ENCODE assay signal across 16 cellular contexts in the genomic region with DNA sequence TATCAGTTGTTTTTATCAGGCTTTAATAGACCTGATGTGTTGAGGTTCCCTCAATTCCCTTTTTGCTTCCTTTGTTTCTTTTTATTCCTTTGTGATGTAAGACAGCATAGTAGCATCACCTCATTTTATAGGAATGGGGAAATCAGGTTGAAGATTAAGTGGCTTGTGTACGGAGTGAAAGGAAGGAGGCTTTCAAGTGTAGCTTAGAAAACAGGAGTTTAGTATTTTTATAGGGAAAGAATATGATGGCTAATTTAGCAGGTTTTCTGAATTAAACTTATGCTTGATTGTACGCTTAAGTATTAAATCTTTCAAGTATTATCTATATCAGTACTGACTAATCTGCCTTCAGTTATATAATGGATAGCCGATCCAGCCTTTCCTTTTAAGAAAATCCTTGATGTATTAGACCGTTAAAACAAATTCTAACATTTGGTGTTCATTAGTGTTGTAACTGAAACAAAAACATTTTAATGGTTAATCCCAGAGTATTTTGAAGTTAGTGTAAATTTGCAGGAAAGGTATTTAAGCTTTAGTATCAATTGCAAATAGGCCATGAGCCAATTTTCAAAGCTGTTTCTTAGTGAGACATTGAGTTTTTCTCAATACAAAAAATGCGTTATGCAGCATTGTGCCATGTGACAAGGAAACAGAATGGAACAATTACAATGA. TPM values are rescaled to one million over a fixed set of nuclear protein-coding genes. Genes with fewer than 3 reads are reported as not detected.
DNase-seq lines count a peak whose midpoint lies in the region; ATAC-seq, FAIRE-seq and TF ChIP-seq lines count a peak whose summit lies in the region.
"Had no signal": no experiment of that assay in that cellular context is flagged by ENCODE, and none has a peak within 500 bp of the region (broad histone marks: within the 10 kb centered on the region; RNA-seq: fewer than 3 reads in every experiment).

No MANE protein-coding gene starts in this region.

- no peaks in the 10 kb centered on the region for H3K9me3 ChIP-seq in GM23248 (ENCODE audit: low read depth)
- no peaks in the 10 kb centered on the region for H3K9me3 ChIP-seq in pancreas
- H3K9me3 ChIP-seq: mucosa of descending colon had no signal

- H3K4me3 Mint-ChIP-seq in activated CD8-positive, alpha-beta T cell treated with anti-CD3 and anti-CD28 coated beads for 36 hours = no peak overlapping the region
- H3K4me3 Mint-ChIP-seq: activated naive CD8-positive, alpha-beta T cell had no signal

- H3K36me3 ChIP-seq in GM23248 (ENCODE audit: low read depth) (no peaks in the 10 kb centered on the region), pancreas (no peaks in the 10 kb centered on the region)
- H3K36me3 ChIP-seq: BLaER1 treated with 17β-estradiol and CSF1 and Interleukin-3, amounts not matched to agents 10 nM and 100 nM had no signal

- H3K9me3 Mint-ChIP-seq in activated CD8-positive, alpha-beta T cell treated with anti-CD3 and anti-CD28 coated beads for 36 hours = no peaks in the 10 kb centered on the region

- 39 to 42% methylated on average over 5 of the region's 5 CpGs for WGBS in GM23248 (ENCODE audit: low coverage in 1 of 2, low lambda C conversion rate in 2 of 2, missing lambda C conversion rate in 2 of 2), 2 experiments
- 14 to 18% methylated on average over 5 of the region's 5 CpGs for WGBS in pancreas, 2 donors
- 64 to 74% methylated on average over 5 of the region's 5 CpGs for WGBS in lower leg skin, 2 donors

- peak; percentile 54 for FAIRE-seq in pancreas (lab: Jason Lieb, UNC)
- FAIRE-seq: GM12878 had no signal

- H3K4me1 Mint-ChIP-seq in activated CD8-positive, alpha-beta T cell treated with anti-CD3 and anti-CD28 coated beads for 36 hours (ENCODE audit: low read depth) = no peaks in the 10 kb centered on the region

- no peaks in the 10 kb centered on the region for H3K27me3 Mint-ChIP-seq in activated CD8-positive, alpha-beta T cell treated with anti-CD3 and anti-CD28 coated beads for 36 hours
- H3K27me3 Mint-ChIP-seq: activated naive CD8-positive, alpha-beta T cell had no signal

- H3K27ac Mint-ChIP-seq in activated CD8-positive, alpha-beta T cell treated with anti-CD3 and anti-CD28 coated beads for 36 hours = no peak overlapping the region
- H3K27ac Mint-ChIP-seq: activated naive CD8-positive, alpha-beta T cell had no signal

- H3K4me2 ChIP-seq in GM23248 (ENCODE audit: unreplicated experiment) = peak overlapping the region; percentile 28
- H3K4me2 ChIP-seq: BLaER1 treated with 17β-estradiol and CSF1 and Interleukin-3, amounts not matched to agents 10 nM and 100 nM had no signal

- H3K4me3 ChIP-seq in GM23248 (peak overlapping the region; percentile 18; the same call in 1 of the 2 replicates), pancreas (peak overlapping the region in 1 of 4 donors; percentile 1), lower leg skin (ENCODE audit: low read depth, poor library complexity, severe bottlenecking) (no peak overlapping the region)
- H3K4me3 ChIP-seq: BLaER1 treated with 17β-estradiol and CSF1 and Interleukin-3, amounts not matched to agents 10 nM and 100 nM; GM12878; mucosa of descending colon had no signal

- no peak overlapping the region for H3K9ac ChIP-seq in GM23248
- H3K9ac ChIP-seq: BLaER1 treated with 17β-estradiol and CSF1 and Interleukin-3, amounts not matched to agents 10 nM and 100 nM; parathyroid adenoma had no signal

- TF ChIP-seq CTCF in pancreas (IDR thresholded peaks at IDR 0.05) (no peak), lower leg skin (IDR thresholded peaks at IDR 0.05) (no peak)
- no peak for TF ChIP-seq CTCF in activated CD8-positive, alpha-beta T cell treated with anti-CD3 and anti-CD28 coated beads for 36 hours (IDR thresholded peaks at IDR 0.05)

- peak overlapping the region; percentile 44 for H2AFZ ChIP-seq in GM23248
- H2AFZ ChIP-seq: parathyroid adenoma had no signal

- ATAC-seq in pancreas = peak; percentile 84 to 90 (median 86)
- ATAC-seq in HG02623 (IDR thresholded peaks at IDR 0.05; ENCODE audit: unreplicated experiment) = no peak
- no peak for ATAC-seq in activated CD8-positive, alpha-beta T cell treated with anti-CD3 and anti-CD28 coated beads for 36 hours
- ATAC-seq: GM12878, mucosa of descending colon had no signal

- peak; percentile 28 for DNase-seq in GM23248
- peak; percentile 76 for DNase-seq in amniotic epithelial cell (ENCODE audit: low read depth)
- peak; percentile 69 for DNase-seq in glomerular visceral epithelial cell (ENCODE audit: extremely low spot score)
- no peak for DNase-seq in pancreas
- no peak for DNase-seq in NAMALWA (ENCODE audit: low spot score)
- DNase-seq in lower leg skin (ENCODE audit: low spot score in 2 of 2) = no peak
- DNase-seq in activated CD8-positive, alpha-beta T cell treated with anti-CD3 and anti-CD28 coated beads for 36 hours = no peak
- DNase-seq: mucosa of descending colon; stimulated activated CD4-positive, alpha-beta T cell treated with anti-CD3 and anti-CD28 coated beads, Interleukin-15, amount 100 ng/mL, for 24 hours; substantia nigra had no signal

- H3F3A ChIP-seq in GM23248 (ENCODE audit: insufficient read depth) = no peaks in the 10 kb centered on the region

- intact Hi-C loops in pancreas (cut with DNase I) = no loop called here
- intact Hi-C loops in lower leg skin (cut with DNase I; ENCODE audit: low total_unique reads) = no loop called here
- intact Hi-C loops in activated CD8-positive, alpha-beta T cell treated with anti-CD3 and anti-CD28 coated beads for 36 hours (cut with micrococcal nuclease) = no loop called here

- no peaks in the 10 kb centered on the region for H3K36me3 Mint-ChIP-seq in activated CD8-positive, alpha-beta T cell treated with anti-CD3 and anti-CD28 coated beads for 36 hours (ENCODE audit: low read depth)
- H3K36me3 Mint-ChIP-seq: activated naive CD8-positive, alpha-beta T cell had no signal

- CTCF ChIA-PET in activated CD8-positive, alpha-beta T cell treated with anti-CD3 and anti-CD28 coated beads for 36 hours (lab: Charles Lee) = no interaction called here

- H3K27me3 ChIP-seq in GM23248 (replicated peaks; ENCODE audit: insufficient read depth) = no peaks in the 10 kb centered on the region
- H3K27me3 ChIP-seq in pancreas = no peaks in the 10 kb centered on the region
- H3K27me3 ChIP-seq: BLaER1 treated with 17β-estradiol and CSF1 and Interleukin-3, amounts not matched to agents 10 nM and 100 nM had no signal

- TF ChIP-seq POLR2A in lower leg skin (IDR thresholded peaks at IDR 0.05) = no peak

- POLR2A ChIA-PET in activated CD8-positive, alpha-beta T cell treated with anti-CD3 and anti-CD28 coated beads for 36 hours (lab: Charles Lee) = no interaction called here

- no peaks in the 10 kb centered on the region for H4K20me1 ChIP-seq in GM23248 (ENCODE audit: insufficient read depth)

- no peaks in the 10 kb centered on the region for H3K9me2 ChIP-seq in GM23248 (ENCODE audit: insufficient read depth)

- no peak overlapping the region for H3K27ac ChIP-seq in GM23248
- peak overlapping the region in 3 of 4 donors; percentile 18 to 80 (median 76) for H3K27ac ChIP-seq in pancreas
- H3K27ac ChIP-seq: BLaER1 treated with 17β-estradiol and CSF1 and Interleukin-3, amounts not matched to agents 10 nM and 100 nM; epithelial cell of prostate; parathyroid adenoma had no signal

- in situ Hi-C loops in GM23248 (cut with MboI) = no loop called here

- H3K4me1 ChIP-seq in GM23248 (ENCODE audit: insufficient read depth) (0 out of 2 replicates have a peak, but pooled peaks cover 9% of the 10 kb centered on the region), pancreas (peaks cover 0 to 25% (median 23%) of the 10 kb centered on the region in 3 donors)
- H3K4me1 ChIP-seq: BLaER1 treated with 17β-estradiol and CSF1 and Interleukin-3, amounts not matched to agents 10 nM and 100 nM; parathyroid adenoma had no signal

- no peaks in the 10 kb centered on the region for H3K79me2 ChIP-seq in GM23248 (ENCODE audit: insufficient read depth)

RNA-seq across cellular contexts. Expression of a gene that starts 29.4 kb away (rescaled TPM):
- 1.5 and 2.6 TPM in 2 replicates for total RNA-seq in GM23248 (2014; rRNA removed; shearing (Covaris generic))
- polyA plus RNA-seq in GM23248 (2016; fragmentation: Nextera tagmentation; extraction: Ambion mirVana) (3.1 and 3.6 TPM in 2 replicates), pancreas (1 to 10 TPM; 2.0 to 3.3 TPM)
- total RNA-seq in pancreas (1 to 10 TPM; 1.9 to 6.2 (median 3.3) TPM), lower leg skin (10 to 100 TPM in 1 of 4 donors, 1 to 10 TPM in 3; 5.8 to 12.0 (median 7.6) TPM)
- 1 to 10 TPM; 1.8 to 2.1 TPM for total RNA-seq in activated CD8-positive, alpha-beta T cell treated with anti-CD3 and anti-CD28 coated beads for 36 hours

Comparison
In these comparisons a context has a peak if more than half of its experiments do, and no peak if none do; other contexts are left out.
1. DNase-seq: peak in GM23248 (single experiment), amniotic epithelial cell (single experiment) and glomerular visceral epithelial cell (single experiment); none in pancreas (0 of 6), NAMALWA (single experiment), lower leg skin (0 of 2) and activated CD8-positive, alpha-beta T cell treated with anti-CD3 and anti-CD28 coated beads for 36 hours (single experiment).
2. ATAC-seq: peak in pancreas (4 of 4); none in HG02623 (single experiment) and activated CD8-positive, alpha-beta T cell treated with anti-CD3 and anti-CD28 coated beads for 36 hours (single experiment).